In genomic region chr7:1053002-1053411, GRCh38 we compare ENCODE assay signal across 2 cellular contexts.
TF ChIP-seq lines count a peak whose summit lies in the region.

No MANE protein-coding gene starts in this region.

TF ChIP-seq in GM23338, 12 proteins besides CTCF, POLR2A, EP300 and RAD21 (continued from another document):
- no peak for TF ChIP-seq ZNF462 (CRISPR knock-in tag; IDR thresholded peaks at IDR 0.05)
- no peak for TF ChIP-seq EZH2phosphoT487 (IDR thresholded peaks at IDR 0.05; ENCODE audit: unreplicated experiment)
- TF ChIP-seq ZNF331 (CRISPR knock-in tag; IDR thresholded peaks at IDR 0.05; ENCODE audit: low read depth): no peak
- TF ChIP-seq JUNB (IDR thresholded peaks at IDR 0.05; ENCODE audit: unreplicated experiment): no peak
- TF ChIP-seq POLR2AphosphoS5 (IDR thresholded peaks at IDR 0.05; ENCODE audit: low read depth): no peak
- TF ChIP-seq STAT1 (IDR thresholded peaks at IDR 0.05; ENCODE audit: unreplicated experiment): no peak
- TF ChIP-seq EZH2 (IDR thresholded peaks at IDR 0.05; ENCODE audit: low read depth, unreplicated experiment): no peak
- TF ChIP-seq, protein P1, sequence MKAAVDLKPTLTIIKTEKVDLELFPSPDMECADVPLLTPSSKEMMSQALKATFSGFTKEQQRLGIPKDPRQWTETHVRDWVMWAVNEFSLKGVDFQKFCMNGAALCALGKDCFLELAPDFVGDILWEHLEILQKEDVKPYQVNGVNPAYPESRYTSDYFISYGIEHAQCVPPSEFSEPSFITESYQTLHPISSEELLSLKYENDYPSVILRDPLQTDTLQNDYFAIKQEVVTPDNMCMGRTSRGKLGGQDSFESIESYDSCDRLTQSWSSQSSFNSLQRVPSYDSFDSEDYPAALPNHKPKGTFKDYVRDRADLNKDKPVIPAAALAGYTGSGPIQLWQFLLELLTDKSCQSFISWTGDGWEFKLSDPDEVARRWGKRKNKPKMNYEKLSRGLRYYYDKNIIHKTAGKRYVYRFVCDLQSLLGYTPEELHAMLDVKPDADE (IDR thresholded peaks at IDR 0.05): no peak
- TF ChIP-seq NANOG (IDR thresholded peaks at IDR 0.05; ENCODE audit: borderline replicate concordance): no peak
- no peak for TF ChIP-seq CREB1 (CRISPR knock-in tag; IDR thresholded peaks at IDR 0.05; ENCODE audit: low read depth)
TF ChIP-seq in GM23338: peak in this region for 0.

TF ChIP-seq in SK-N-SH treated with all-trans-retinoic acid at 6 μM for 48 hours, 23 proteins besides CTCF, POLR2A, EP300 and RAD21 (continued from another document):
- TF ChIP-seq, protein P2, sequence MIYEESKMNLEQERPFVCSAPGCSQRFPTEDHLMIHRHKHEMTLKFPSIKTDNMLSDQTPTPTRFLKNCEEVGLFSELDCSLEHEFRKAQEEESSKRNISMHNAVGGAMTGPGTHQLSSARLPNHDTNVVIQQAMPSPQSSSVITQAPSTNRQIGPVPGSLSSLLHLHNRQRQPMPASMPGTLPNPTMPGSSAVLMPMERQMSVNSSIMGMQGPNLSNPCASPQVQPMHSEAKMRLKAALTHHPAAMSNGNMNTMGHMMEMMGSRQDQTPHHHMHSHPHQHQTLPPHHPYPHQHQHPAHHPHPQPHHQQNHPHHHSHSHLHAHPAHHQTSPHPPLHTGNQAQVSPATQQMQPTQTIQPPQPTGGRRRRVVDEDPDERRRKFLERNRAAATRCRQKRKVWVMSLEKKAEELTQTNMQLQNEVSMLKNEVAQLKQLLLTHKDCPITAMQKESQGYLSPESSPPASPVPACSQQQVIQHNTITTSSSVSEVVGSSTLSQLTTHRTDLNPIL (CRISPR knock-in tag; IDR thresholded peaks at IDR 0.05; ENCODE audit: low read depth): no peak
- TF ChIP-seq PATZ1 (CRISPR knock-in tag; IDR thresholded peaks at IDR 0.05; ENCODE audit: borderline replicate concordance): no peak
- TF ChIP-seq, protein P3, sequence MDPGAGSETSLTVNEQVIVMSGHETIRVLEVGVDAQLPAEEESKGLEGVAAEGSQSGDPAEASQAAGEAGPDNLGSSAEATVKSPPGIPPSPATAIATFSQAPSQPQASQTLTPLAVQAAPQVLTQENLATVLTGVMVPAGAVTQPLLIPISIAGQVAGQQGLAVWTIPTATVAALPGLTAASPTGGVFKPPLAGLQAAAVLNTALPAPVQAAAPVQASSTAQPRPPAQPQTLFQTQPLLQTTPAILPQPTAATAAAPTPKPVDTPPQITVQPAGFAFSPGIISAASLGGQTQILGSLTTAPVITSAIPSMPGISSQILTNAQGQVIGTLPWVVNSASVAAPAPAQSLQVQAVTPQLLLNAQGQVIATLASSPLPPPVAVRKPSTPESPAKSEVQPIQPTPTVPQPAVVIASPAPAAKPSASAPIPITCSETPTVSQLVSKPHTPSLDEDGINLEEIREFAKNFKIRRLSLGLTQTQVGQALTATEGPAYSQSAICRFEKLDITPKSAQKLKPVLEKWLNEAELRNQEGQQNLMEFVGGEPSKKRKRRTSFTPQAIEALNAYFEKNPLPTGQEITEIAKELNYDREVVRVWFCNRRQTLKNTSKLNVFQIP (CRISPR knock-in tag; IDR thresholded peaks at IDR 0.05; ENCODE audit: borderline replicate concordance, low read depth): no peak
- no peak for TF ChIP-seq ESRRG (CRISPR knock-in tag; IDR thresholded peaks at IDR 0.05)
- TF ChIP-seq ISL1 (CRISPR knock-in tag; IDR thresholded peaks at IDR 0.05): no peak
- no peak for TF ChIP-seq RARB (CRISPR knock-in tag; IDR thresholded peaks at IDR 0.05)
